15 cellular contexts compared by ENCODE assay signal in genomic region chr7:111392294-111392693, GRCh38.
"Had no signal": no experiment of that assay in that cellular context is flagged by ENCODE, and none has a peak within 500 bp of the region (broad histone marks: within the 10 kb centered on the region; RNA-seq: fewer than 3 reads in every experiment).

No MANE protein-coding gene starts in this region.

- H3K36me3 ChIP-seq: brain microvascular endothelial cell, sigmoid colon, spleen, suprapubic skin had no signal

- H3K9me3 ChIP-seq: psoas muscle, sigmoid colon, suprapubic skin had no signal

- H3K4me3 ChIP-seq: psoas muscle, sigmoid colon, spleen, suprapubic skin had no signal

- H3K27me3 ChIP-seq: brain microvascular endothelial cell, sigmoid colon, spleen, suprapubic skin had no signal

- H3K27me3 Mint-ChIP-seq: activated CD4-positive, alpha-beta T cell treated with anti-CD3 and anti-CD28 coated beads, Interleukin-2, amount 10 ng/mL, durations not matched to agents 7 days and 5 days; activated naive CD8-positive, alpha-beta T cell treated with anti-CD3 and anti-CD28 coated beads for 36 hours; memory B cell; natural killer cell treated with Interleukin-12 subunit alpha and Interleukin-12 subunit beta and Interleukin-15 and Interleukin-18, amount 100 ng/mL, for 72 hours; stimulated activated naive CD8-positive, alpha-beta T cell treated with anti-CD3 and anti-CD28 coated beads, Interleukin-15, Interleukin-2, amounts not matched to agents 100 ng/mL and 50 ng/mL, for 24 hours; T-cell had no signal

- H3K27ac Mint-ChIP-seq: activated CD4-positive, alpha-beta T cell treated with anti-CD3 and anti-CD28 coated beads, Interleukin-2, amount 10 ng/mL, durations not matched to agents 7 days and 5 days; activated naive CD8-positive, alpha-beta T cell treated with anti-CD3 and anti-CD28 coated beads for 36 hours; memory B cell; natural killer cell treated with Interleukin-12 subunit alpha and Interleukin-12 subunit beta and Interleukin-15 and Interleukin-18, amount 100 ng/mL, for 72 hours; stimulated activated naive CD8-positive, alpha-beta T cell treated with anti-CD3 and anti-CD28 coated beads, Interleukin-15, Interleukin-2, amounts not matched to agents 100 ng/mL and 50 ng/mL, for 24 hours; T-cell had no signal

- H3K36me3 Mint-ChIP-seq: natural killer cell treated with Interleukin-12 subunit alpha and Interleukin-12 subunit beta and Interleukin-15 and Interleukin-18, amount 100 ng/mL, for 72 hours had no signal

- H3K4me1 ChIP-seq: psoas muscle, spleen, suprapubic skin had no signal

- DNase-seq: activated CD4-positive, alpha-beta T cell treated with anti-CD3 and anti-CD28 coated beads, Interleukin-2, amount 10 ng/mL, durations not matched to agents 7 days and 5 days; activated CD8-positive, alpha-beta memory T cell treated with anti-CD3 and anti-CD28 coated beads for 24 hours; activated naive CD8-positive, alpha-beta T cell treated with anti-CD3 and anti-CD28 coated beads for 36 hours; brain microvascular endothelial cell; cortex of kidney; effector CD8-positive, alpha-beta T cell; psoas muscle; sigmoid colon; spleen; T-cell; T-helper 9 cell had no signal

- H3K4me3 Mint-ChIP-seq: activated CD4-positive, alpha-beta T cell treated with anti-CD3 and anti-CD28 coated beads, Interleukin-2, amount 10 ng/mL, durations not matched to agents 7 days and 5 days; activated naive CD8-positive, alpha-beta T cell treated with anti-CD3 and anti-CD28 coated beads for 36 hours; memory B cell; natural killer cell treated with Interleukin-12 subunit alpha and Interleukin-12 subunit beta and Interleukin-15 and Interleukin-18, amount 100 ng/mL, for 72 hours; stimulated activated naive CD8-positive, alpha-beta T cell treated with anti-CD3 and anti-CD28 coated beads, Interleukin-15, Interleukin-2, amounts not matched to agents 100 ng/mL and 50 ng/mL, for 24 hours; T-cell had no signal

- H3K4me1 Mint-ChIP-seq: activated CD4-positive, alpha-beta T cell treated with anti-CD3 and anti-CD28 coated beads, Interleukin-2, amount 10 ng/mL, durations not matched to agents 7 days and 5 days; activated naive CD8-positive, alpha-beta T cell treated with anti-CD3 and anti-CD28 coated beads for 36 hours; T-cell had no signal

- H3K27ac ChIP-seq: brain microvascular endothelial cell, psoas muscle, suprapubic skin had no signal

- ATAC-seq: natural killer cell treated with Interleukin-12 subunit alpha and Interleukin-12 subunit beta and Interleukin-15 and Interleukin-18, amount 100 ng/mL, for 72 hours; psoas muscle; T-cell had no signal
